8 cellular contexts compared by ENCODE assay signal in genomic region chr4:174318829-174319764, GRCh38. TPM values are rescaled to one million over a fixed set of nuclear protein-coding genes. Genes with fewer than 3 reads are reported as not detected.
DNase-seq lines count a peak whose midpoint lies in the region; ATAC-seq and TF ChIP-seq lines count a peak whose summit lies in the region.

No MANE protein-coding gene starts in this region.

- TF ChIP-seq CTCF in AG04450 (IDR thresholded peaks at IDR 0.05; ENCODE audit: low read depth, low read length) (peak; percentile 74), GM12864 (IDR thresholded peaks at IDR 0.05; ENCODE audit: low read depth, low read length, missing control alignments) (peak; percentile 41), cardiac fibroblast (IDR thresholded peaks at IDR 0.05; ENCODE audit: low read depth, low read length) (peak; percentile 68)

- ATAC-seq in HG03469 (IDR thresholded peaks at IDR 0.05; ENCODE audit: unreplicated experiment) = no peak
- no peak for ATAC-seq in GM21717 (IDR thresholded peaks at IDR 0.05; ENCODE audit: unreplicated experiment)

- POLR2A ChIA-PET in AG04450 (lab: Yijun Ruan, JAX) = no interaction called here

- no peaks in the 10 kb centered on the region for H3K27me3 ChIP-seq in AG04450 (ENCODE audit: control insufficient read depth, insufficient read depth, low read length)

- no peak overlapping the region for H3K27ac ChIP-seq in AG04450 (ENCODE audit: low read depth, low read length)

- DNase-seq in AG04450 (ENCODE audit: low read depth, low spot score) (no peak), GM12864 (ENCODE audit: low read depth) (peak; percentile 15), NAMALWA (ENCODE audit: low spot score) (peak; percentile 57), cardiac fibroblast (ENCODE audit: low read depth in 2 of 2) (peak; percentile 50 to 71), myocyte (ENCODE audit: low read depth) (peak; percentile 47), dedifferentiated amniotic fluid mesenchymal stem cell (ENCODE audit: extremely low spot score) (no peak)

- CTCF ChIA-PET in AG04450 (lab: Charles Lee) = interaction anchor here (0.5 to 2.4 kb wide), 40 partner anchors 9 to 1805 kb away, joined by 3 to 16 read pairs (median 4); partner anchors contain the start of genes CEP44, FBXO8, HAND2 and SCRG1

- H3K9me3 ChIP-seq in AG04450 (ENCODE audit: control insufficient read depth, insufficient read depth, low read length) = no peaks in the 10 kb centered on the region

- H3K4me3 ChIP-seq in AG04450 (ENCODE audit: low read depth, low read length) (no peak overlapping the region), GM12864 (ENCODE audit: low read depth, low read length) (no peak overlapping the region), cardiac fibroblast (replicated peaks in 1 of 2; ENCODE audit: low read depth in 2 of 2, low read length in 2 of 2) (no peak overlapping the region)

RNA-seq across cellular contexts. Expression of gene CEP44, which starts 35.4 kb away (rescaled TPM):
- 4.5 and 7.4 TPM in 2 replicates for polyA plus RNA-seq in AG04450 (2011; rRNA removed)
- 5.6 and 6.2 TPM in 2 replicates for polyA minus RNA-seq in AG04450 (2011; rRNA and poly(A)+ RNA removed)
- total RNA-seq in myocyte = 13.3 and 14.8 TPM in 2 replicates
- 5.1 TPM for polyA plus RNA-seq in myocyte (2012)

RNA-seq across cellular contexts. Expression of gene FBXO8, which starts 35.6 kb away (rescaled TPM):
- polyA plus RNA-seq in AG04450 (2011; rRNA removed) = 22.5 and 28.9 TPM in 2 replicates
- polyA minus RNA-seq in AG04450 (2011; rRNA and poly(A)+ RNA removed) = 22.5 and 25.4 TPM in 2 replicates
- total RNA-seq in myocyte = 14.7 and 16.4 TPM in 2 replicates
- 14.0 TPM for polyA plus RNA-seq in myocyte (2012)

Comparison
In these comparisons a context has a peak if more than half of its experiments do, and no peak if none do; other contexts are left out.
1. DNase-seq: peak in GM12864 (single experiment), NAMALWA (single experiment), cardiac fibroblast (2 of 2) and myocyte (single experiment); none in AG04450 (single experiment) and dedifferentiated amniotic fluid mesenchymal stem cell (single experiment).
2. Peak in every context shown above with its lines, with median percentiles within 50 percentile points of each other: CTCF ChIP-seq.